9 cellular contexts compared by ENCODE assay signal in the genomic region with DNA sequence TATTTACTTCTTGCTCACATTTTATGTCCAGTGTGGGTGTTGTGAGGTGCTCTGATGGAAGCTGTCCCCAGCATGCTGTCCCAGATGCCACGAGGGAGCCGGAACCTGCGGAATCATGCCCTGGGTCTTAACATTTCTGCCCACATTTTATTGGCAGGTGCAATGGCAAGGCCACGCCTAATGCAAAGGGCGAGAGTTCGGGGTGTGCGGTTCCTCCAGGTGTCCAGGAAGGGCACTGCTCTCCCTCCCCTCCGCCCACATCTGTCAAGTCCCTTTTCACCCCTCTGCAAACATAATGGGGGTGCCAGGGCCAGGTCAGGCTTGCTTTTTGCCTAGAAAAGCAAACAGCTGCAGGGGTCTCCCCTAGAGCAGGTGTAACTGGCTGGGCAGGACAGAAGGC. TPM values are rescaled to one million over a fixed set of nuclear protein-coding genes. Genes with fewer than 3 reads are reported as not detected.
DNase-seq lines count a peak whose midpoint lies in the region; TF ChIP-seq lines count a peak whose summit lies in the region.
"Had no signal": no experiment of that assay in that cellular context is flagged by ENCODE, and none has a peak within 500 bp of the region (broad histone marks: within the 10 kb centered on the region; RNA-seq: fewer than 3 reads in every experiment).

No MANE protein-coding gene starts in this region.

- no peaks in the 10 kb centered on the region for H3K27me3 Mint-ChIP-seq in mesothelial cell of epicardium (ENCODE audit: low read depth)

- no peak overlapping the region for H3K27ac Mint-ChIP-seq in mesothelial cell of epicardium

- H3K4me1 Mint-ChIP-seq in mesothelial cell of epicardium = peaks cover 14% of the 10 kb centered on the region

- H3K9me3 ChIP-seq in right atrium auricular region (no peaks in the 10 kb centered on the region), ascending aorta (no peaks in the 10 kb centered on the region)

- H3K4me1 ChIP-seq in right atrium auricular region (peaks cover 0 to 20% of the 10 kb centered on the region in 2 donors), ascending aorta (peaks cover 8 to 11% of the 10 kb centered on the region in 2 donors)

- H3K4me3 ChIP-seq in right atrium auricular region (peak overlapping the region in 1 of 2 donors; percentile 56), ascending aorta (peak overlapping the region; percentile 62 to 80)

- no peak for TF ChIP-seq CTCF in right atrium auricular region (IDR thresholded peaks at IDR 0.05)
- TF ChIP-seq CTCF in ascending aorta (IDR thresholded peaks at IDR 0.05) = no peak
- no peak for TF ChIP-seq CTCF in mesothelial cell of epicardium (IDR thresholded peaks at IDR 0.05; ENCODE audit: unreplicated experiment)

- intact Hi-C loops in cardiac septum (cut with DNase I) = no loop called here
- intact Hi-C loops in ascending aorta (cut with DNase I) = no loop called here

- H3K36me3 ChIP-seq in right atrium auricular region (peaks cover 48% of the 10 kb centered on the region), ascending aorta (peaks cover 50 to 72% of the 10 kb centered on the region in 2 donors)

- no peaks in the 10 kb centered on the region for H3K27me3 ChIP-seq in right atrium auricular region
- no peaks in the 10 kb centered on the region for H3K27me3 ChIP-seq in ascending aorta

- H3K4me3 Mint-ChIP-seq in mesothelial cell of epicardium = peak overlapping the region; percentile 86

- no peaks in the 10 kb centered on the region for H3K9me3 Mint-ChIP-seq in mesothelial cell of epicardium

- H3K36me3 Mint-ChIP-seq in mesothelial cell of epicardium = peaks cover 13% of the 10 kb centered on the region

- DNase-seq in right atrium auricular region (ENCODE audit: low spot score) = no peak
- DNase-seq in cardiac septum (ENCODE audit: low spot score) = no peak
- no peak for DNase-seq in ascending aorta (ENCODE audit: low spot score in 2 of 2)
- no peak for DNase-seq in mesothelial cell of epicardium (ENCODE audit: low spot score in 2 of 2, unreplicated experiment in 2 of 2)
- DNase-seq in stimulated activated CD4-positive, alpha-beta T cell treated with anti-CD3 and anti-CD28 coated beads, Interleukin-4, amount 100 ng/mL, for 24 hours = no peak
- DNase-seq in SKM-1 (lab: John Stamatoyannopoulos, UW; ENCODE audit: unreplicated experiment) = no peak
- no peak for DNase-seq in activated CD4-positive, alpha-beta T cell treated with anti-CD3 and anti-CD28 coated beads, Interleukin-2, amount 50 U/mL, for 1 hour
- no peak for DNase-seq in T-helper 9 cell
- DNase-seq: NCI-H1694 treated with DMSO at 0.1 percent for 48 hours had no signal

- H3K27ac ChIP-seq in right atrium auricular region (peak overlapping the region; percentile 70 to 81), ascending aorta (peak overlapping the region; percentile 73 to 83)

RNA-seq across cellular contexts. Expression of a gene that starts 16.4 kb away (rescaled TPM):
- 10 to 100 TPM; 70.9 to 93.3 TPM for total RNA-seq in right atrium auricular region
- 95.6 TPM for total RNA-seq in cardiac septum
- 104 TPM for total RNA-seq in ascending aorta
- 98.2 to 103 TPM (median 99.4 TPM) in 3 replicates for total RNA-seq in mesothelial cell of epicardium

RNA-seq across cellular contexts. Expression of a gene that starts 16.7 kb away (rescaled TPM):
- total RNA-seq in right atrium auricular region (10 to 100 TPM; 36.7 to 57.0 TPM), cardiac septum (46.5 TPM), ascending aorta (41.3 TPM), mesothelial cell of epicardium (63.1 to 79.2 TPM (median 70.3 TPM) in 3 replicates)

RNA-seq across cellular contexts. Expression of a gene that starts 17.5 kb away (rescaled TPM):
- total RNA-seq in right atrium auricular region (100 to 1,000 TPM in 1 of 2 donors, 10 to 100 TPM in 1; 53.0 to 115 TPM), cardiac septum (40.4 TPM), ascending aorta (360 TPM), mesothelial cell of epicardium (30.0 to 35.3 TPM (median 32.5 TPM) in 3 replicates)

RNA-seq across cellular contexts. Expression of a gene that starts 46.6 kb away (rescaled TPM):
- total RNA-seq in right atrium auricular region = 1 to 10 TPM; 4.6 to 5.3 TPM
- 3.4 TPM for total RNA-seq in cardiac septum
- 2.6 TPM for total RNA-seq in ascending aorta
- 6.7 to 12.3 TPM (median 10.5 TPM) in 3 replicates for total RNA-seq in mesothelial cell of epicardium

RNA-seq across cellular contexts. Expression of a gene that starts 46.7 kb away (rescaled TPM):
- total RNA-seq in right atrium auricular region (10 to 100 TPM; 12.4 to 18.8 TPM), cardiac septum (15.0 TPM), ascending aorta (38.0 TPM), mesothelial cell of epicardium (67.5 to 72.8 TPM (median 69.5 TPM) in 3 replicates)
